In genomic region chr3:29331830-29332637, GRCh38 we compare ENCODE assay signal across 14 cellular contexts. TPM values are rescaled to one million over a fixed set of nuclear protein-coding genes. Genes with fewer than 3 reads are reported as not detected.
A peak's percentile ranks its signal among the peaks of the same experiment; 100 is the strongest.
DNase-seq lines count a peak whose midpoint lies in the region; ATAC-seq, FAIRE-seq and TF ChIP-seq lines count a peak whose summit lies in the region.
"Had no signal": no experiment of that assay in that cellular context is flagged by ENCODE, and none has a peak within 500 bp of the region (broad histone marks: within the 10 kb centered on the region; RNA-seq: fewer than 3 reads in every experiment).

No MANE protein-coding gene starts in this region.

- peaks cover 2% of the 10 kb centered on the region for H3K9me3 Mint-ChIP-seq in astrocyte (ENCODE audit: unreplicated experiment)
- H3K9me3 Mint-ChIP-seq: CD8-positive, alpha-beta T cell; naive thymus-derived CD4-positive, alpha-beta T cell; stimulated activated memory B cell treated with anti-CD40 and anti-IgM and Interleukin-4, amounts not matched to agents 10 μg/mL and 1 μg/mL and 100 μg/mL, for 72 hours had no signal

- no peak overlapping the region for H3K27ac Mint-ChIP-seq in astrocyte (ENCODE audit: unreplicated experiment)
- H3K27ac Mint-ChIP-seq: activated B cell treated with CpG ODN at 0.5 μM for 24 hours; CD8-positive, alpha-beta T cell; naive thymus-derived CD4-positive, alpha-beta T cell; stimulated activated memory B cell treated with anti-CD40 and anti-IgM and Interleukin-4, amounts not matched to agents 10 μg/mL and 1 μg/mL and 100 μg/mL, for 72 hours had no signal

- peaks cover 54% of the 10 kb centered on the region for H3K4me1 Mint-ChIP-seq in astrocyte (ENCODE audit: low read depth, unreplicated experiment)
- H3K4me1 Mint-ChIP-seq: activated B cell treated with CpG ODN at 0.5 μM for 24 hours; naive thymus-derived CD4-positive, alpha-beta T cell; stimulated activated memory B cell treated with anti-CD40 and anti-IgM and Interleukin-4, amounts not matched to agents 10 μg/mL and 1 μg/mL and 100 μg/mL, for 72 hours had no signal

- H3K4me3 ChIP-seq in astrocyte (ENCODE audit: insufficient read depth, low read depth, low read length) = no peak overlapping the region
- H3K4me3 ChIP-seq in right atrium auricular region = no peak overlapping the region
- H3K4me3 ChIP-seq in subcutaneous abdominal adipose tissue (ENCODE audit: low read depth in 1 of 5, low read length in 5 of 5) = no peak overlapping the region
- no peak overlapping the region for H3K4me3 ChIP-seq in BE2C (ENCODE audit: low read depth, low read length)

- peak; percentile 82 for FAIRE-seq in astrocyte (lab: Jason Lieb, UNC)

- no peak overlapping the region for H2AFZ ChIP-seq in astrocyte (ENCODE audit: low read depth, low read length)

- peak overlapping the region; percentile 28 for H3K4me2 ChIP-seq in astrocyte (ENCODE audit: low read length)

- TF ChIP-seq CTCF in astrocyte (IDR thresholded peaks at IDR 0.05; ENCODE audit: insufficient read depth, low read depth, low read length) (no peak), right atrium auricular region (IDR thresholded peaks at IDR 0.05) (no peak), BE2C (IDR thresholded peaks at IDR 0.05; ENCODE audit: low read depth, low read length) (no peak)

- peaks cover 85% of the 10 kb centered on the region for H3K79me2 ChIP-seq in astrocyte (ENCODE audit: insufficient read depth, low read length)

- H3K9me3 ChIP-seq in astrocyte (ENCODE audit: insufficient read depth, low read depth, low read length) (no peaks in the 10 kb centered on the region), right atrium auricular region (no peaks in the 10 kb centered on the region), subcutaneous abdominal adipose tissue (ENCODE audit: control insufficient read depth in 5 of 5, low read length in 5 of 5) (no peaks in the 10 kb centered on the region), BE2C (no peaks in the 10 kb centered on the region)

- H3K4me1 ChIP-seq in astrocyte (ENCODE audit: insufficient read depth, low read length) (peaks cover 35% of the 10 kb centered on the region), right atrium auricular region (peaks cover 0 to 68% of the 10 kb centered on the region in 2 donors), subcutaneous abdominal adipose tissue (ENCODE audit: control insufficient read depth in 5 of 5, insufficient read depth in 5 of 5, low read length in 5 of 5) (peaks cover 0 to 56% (median 39%) of the 10 kb centered on the region in 5 donors), BE2C (peaks cover 11% of the 10 kb centered on the region; the same call in 1 of the 2 replicates)

- no peaks in the 10 kb centered on the region for H3K27me3 Mint-ChIP-seq in astrocyte (ENCODE audit: low read depth, unreplicated experiment)
- H3K27me3 Mint-ChIP-seq: activated B cell treated with CpG ODN at 0.5 μM for 24 hours; naive thymus-derived CD4-positive, alpha-beta T cell; stimulated activated memory B cell treated with anti-CD40 and anti-IgM and Interleukin-4, amounts not matched to agents 10 μg/mL and 1 μg/mL and 100 μg/mL, for 72 hours had no signal

- H3K36me3 ChIP-seq in astrocyte (ENCODE audit: insufficient read depth, low read length) (no peaks in the 10 kb centered on the region), right atrium auricular region (no peaks in the 10 kb centered on the region), subcutaneous abdominal adipose tissue (ENCODE audit: control insufficient read depth in 5 of 5, insufficient read depth in 5 of 5, low read length in 5 of 5) (no peaks in the 10 kb centered on the region), BE2C (no peaks in the 10 kb centered on the region; the same call in 1 of the 2 replicates)

- no peak overlapping the region for H3K4me3 Mint-ChIP-seq in astrocyte (ENCODE audit: unreplicated experiment)
- H3K4me3 Mint-ChIP-seq: activated B cell treated with CpG ODN at 0.5 μM for 24 hours; CD8-positive, alpha-beta T cell; naive thymus-derived CD4-positive, alpha-beta T cell; stimulated activated memory B cell treated with anti-CD40 and anti-IgM and Interleukin-4, amounts not matched to agents 10 μg/mL and 1 μg/mL and 100 μg/mL, for 72 hours had no signal

- H3K27me3 ChIP-seq in astrocyte (ENCODE audit: insufficient read depth, low read length) = no peaks in the 10 kb centered on the region
- no peaks in the 10 kb centered on the region for H3K27me3 ChIP-seq in right atrium auricular region
- no peaks in the 10 kb centered on the region for H3K27me3 ChIP-seq in subcutaneous abdominal adipose tissue (ENCODE audit: control insufficient read depth in 5 of 5, insufficient read depth in 4 of 5, low read length in 5 of 5)
- H3K27me3 ChIP-seq in BE2C = no peaks in the 10 kb centered on the region

- peak; percentile 41 for ATAC-seq in GM19463 (IDR thresholded peaks at IDR 0.05; ENCODE audit: unreplicated experiment)
- ATAC-seq: CD8-positive, alpha-beta T cell; naive thymus-derived CD4-positive, alpha-beta T cell; stimulated activated memory B cell treated with anti-CD40 and anti-IgM and Interleukin-4, amounts not matched to agents 10 μg/mL and 1 μg/mL and 100 μg/mL, for 72 hours had no signal

- peak overlapping the region; percentile 56 for H3K27ac ChIP-seq in astrocyte (ENCODE audit: low read depth, low read length)
- H3K27ac ChIP-seq in right atrium auricular region = peak overlapping the region; percentile 50 to 84
- H3K27ac ChIP-seq in subcutaneous abdominal adipose tissue (ENCODE audit: low read depth, low read length) = peak overlapping the region; percentile 48

- no peak for DNase-seq in astrocyte (ENCODE audit: low read depth)
- DNase-seq in right atrium auricular region (ENCODE audit: low spot score) = no peak
- DNase-seq in NCI-H1105 treated with DMSO at 0.1 percent for 48 hours (lab: John Stamatoyannopoulos, UW) = no peak
- no peak for DNase-seq in BE2C
- no peak for DNase-seq in NCI-H2081 treated with DMSO at 0.1 percent for 48 hours (lab: John Stamatoyannopoulos, UW)
- DNase-seq in NCI-H345 (lab: John Stamatoyannopoulos, UW) = no peak
- DNase-seq: activated B cell treated with CpG ODN at 0.5 μM for 24 hours; CD8-positive, alpha-beta T cell; cortex of kidney; naive thymus-derived CD4-positive, alpha-beta T cell; NCI-H2029 had no signal

- H4K20me1 ChIP-seq in astrocyte (ENCODE audit: insufficient read depth, low read length) = no peaks in the 10 kb centered on the region

- peak overlapping the region; percentile 30 for H3K9ac ChIP-seq in astrocyte (ENCODE audit: low read length)
- H3K9ac ChIP-seq in subcutaneous abdominal adipose tissue (ENCODE audit: low read length in 5 of 5) = no peak overlapping the region

- H3K36me3 Mint-ChIP-seq in astrocyte (ENCODE audit: low read depth, unreplicated experiment) = no peaks in the 10 kb centered on the region
- H3K36me3 Mint-ChIP-seq: CD8-positive, alpha-beta T cell; naive thymus-derived CD4-positive, alpha-beta T cell; stimulated activated memory B cell treated with anti-CD40 and anti-IgM and Interleukin-4, amounts not matched to agents 10 μg/mL and 1 μg/mL and 100 μg/mL, for 72 hours had no signal

RNA-seq across cellular contexts. Expression of gene RBMS3, which starts 51.2 kb away (rescaled TPM):
- total RNA-seq in astrocyte = 32.3 and 33.0 TPM in 2 replicates
- 10 to 100 TPM; 27.3 to 51.4 TPM for total RNA-seq in right atrium auricular region
- 29.4 TPM for polyA plus RNA-seq in BE2C (2012; ENCODE audit: insufficient read depth, insufficient read length, low read depth)
